In the genomic region with DNA sequence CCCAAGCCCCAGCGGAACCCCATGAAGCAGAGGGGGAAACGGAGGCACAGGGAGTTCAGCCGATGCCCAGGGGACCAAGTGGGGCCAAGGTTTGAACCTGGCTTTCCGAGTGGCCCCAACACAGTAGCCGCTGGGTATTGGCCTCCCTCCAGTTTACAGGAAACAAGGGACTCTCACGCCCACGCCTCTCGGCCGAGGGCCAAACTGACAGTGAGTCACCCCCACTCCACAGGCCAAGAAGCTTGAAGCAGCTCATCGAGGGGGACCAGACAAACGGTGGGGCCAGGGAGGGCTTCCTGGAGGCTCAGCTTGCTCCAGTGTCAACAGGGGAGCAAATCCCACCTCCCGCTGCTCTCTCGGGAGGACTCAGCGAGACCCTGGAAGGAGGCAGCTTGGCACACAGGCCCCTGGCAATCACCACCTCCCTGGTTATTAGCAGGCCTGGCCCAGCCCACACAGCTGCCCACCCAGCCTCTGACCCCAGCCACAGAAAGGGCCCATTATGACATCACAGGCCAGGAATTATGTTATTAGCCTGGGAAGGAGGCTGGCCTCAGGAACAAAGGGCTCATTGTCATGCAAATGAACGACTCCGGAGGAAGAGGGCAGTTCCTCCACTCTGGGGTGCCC, we compare ENCODE assay signal across 8 cellular contexts. TPM values are rescaled to one million over a fixed set of nuclear protein-coding genes. Genes with fewer than 3 reads are reported as not detected.
DNase-seq lines count a peak whose midpoint lies in the region; ATAC-seq, FAIRE-seq and TF ChIP-seq lines count a peak whose summit lies in the region.

No MANE protein-coding gene starts in this region.

- peak overlapping the region; percentile 85 for H2BK5ac ChIP-seq in mesendoderm (ENCODE audit: low read length)

- TF ChIP-seq CTCF in Peyer's patch (IDR thresholded peaks at IDR 0.05) (no peak), epithelial cell of proximal tubule (conservative IDR thresholded peaks at IDR 0.05; ENCODE audit: low read depth, low read length) (no peak)

- peaks cover 47% of the 10 kb centered on the region for H3K79me1 ChIP-seq in mesendoderm (ENCODE audit: low read length)

- no peaks in the 10 kb centered on the region for H3K36me3 ChIP-seq in Peyer's patch
- H3K36me3 ChIP-seq in mesendoderm (ENCODE audit: control insufficient read depth, insufficient read depth, low read length), result peaks cover 1% of the 10 kb centered on the region

- peak overlapping the region; percentile 58 for H3K9ac ChIP-seq in mesendoderm (ENCODE audit: low read length)

- WGBS in mesendoderm (ENCODE audit: extremely low coverage, insufficient coverage, low lambda C conversion rate), result no CpG with 5 or more reads among the region's 16 CpGs

- H3K27ac ChIP-seq in Peyer's patch (peak overlapping the region; percentile 30 to 57 (median 52)), mesendoderm (ENCODE audit: low read depth, low read length) (peak overlapping the region; percentile 69)

- DNase-seq in GM04504 (ENCODE audit: low read depth) (peak; percentile 89), Peyer's patch (peak in 2 of 3 donors; percentile 80 to 90), epithelial cell of proximal tubule (ENCODE audit: low read depth) (peak; percentile 65), mesendoderm (peak; percentile 98), urothelium cell line (ENCODE audit: low spot score) (peak; percentile 90), NCI-H2107 (lab: John Stamatoyannopoulos, UW) (no peak)
- no peak for DNase-seq in effector CD4-positive, alpha-beta T cell

- H3K23ac ChIP-seq in mesendoderm (ENCODE audit: low read length), result peak overlapping the region; percentile 83

- TF ChIP-seq POLR2A in Peyer's patch (IDR thresholded peaks at IDR 0.05), result no peak

- H3K4me2 ChIP-seq in mesendoderm (ENCODE audit: low read length), result no peak overlapping the region

- peaks cover 80% of the 10 kb centered on the region for H3K79me2 ChIP-seq in mesendoderm (ENCODE audit: control insufficient read depth, insufficient read depth, low read length)

- FAIRE-seq in urothelium cell line (lab: Jason Lieb, UNC), result peak; percentile 93

- peaks cover 0 to 75% (median 7%) of the 10 kb centered on the region in 4 donors for H3K4me1 ChIP-seq in Peyer's patch
- peaks cover 19% of the 10 kb centered on the region for H3K4me1 ChIP-seq in mesendoderm (ENCODE audit: control insufficient read depth, low read depth, low read length)

- H3K27me3 ChIP-seq in Peyer's patch, result no peaks in the 10 kb centered on the region
- no peaks in the 10 kb centered on the region for H3K27me3 ChIP-seq in mesendoderm (ENCODE audit: insufficient read depth, low read length, poor library complexity)

- ATAC-seq in GM19324 (IDR thresholded peaks at IDR 0.05; ENCODE audit: low FRiP score, unreplicated experiment), result no peak

- H3K4ac ChIP-seq in mesendoderm (ENCODE audit: low read depth, low read length), result peak overlapping the region; percentile 17

- H4K5ac ChIP-seq in mesendoderm (ENCODE audit: low read length), result no peak overlapping the region

- H4K8ac ChIP-seq in mesendoderm (ENCODE audit: low read depth, low read length), result no peak overlapping the region

- H3K4me3 ChIP-seq in Peyer's patch (no peak overlapping the region), epithelial cell of proximal tubule (ENCODE audit: low read depth, low read length) (peak overlapping the region; percentile 8), mesendoderm (ENCODE audit: low read length) (no peak overlapping the region)

- peak overlapping the region; percentile 43 for H3K18ac ChIP-seq in mesendoderm (ENCODE audit: low read length)

- peak overlapping the region; percentile 74 for H2AK5ac ChIP-seq in mesendoderm (ENCODE audit: low read length)

- H3K9me3 ChIP-seq in Peyer's patch, result no peaks in the 10 kb centered on the region

- peak overlapping the region; percentile 83 for H3K56ac ChIP-seq in mesendoderm (ENCODE audit: low read length)

- H2BK120ac ChIP-seq in mesendoderm (ENCODE audit: low read depth, low read length), result no peak overlapping the region

- H2BK15ac ChIP-seq in mesendoderm (replicated peaks; ENCODE audit: low read depth), result no peak overlapping the region

RNA-seq across cellular contexts. Expression of a gene that starts 54.6 kb away (rescaled TPM):
- 100 to 1,000 TPM; 105 to 330 (median 148) TPM for total RNA-seq in Peyer's patch
- 43.8 and 50.4 TPM in 2 replicates for total RNA-seq in epithelial cell of proximal tubule
- polyA plus RNA-seq in mesendoderm (2013, experiment 1 of 2), result 129 TPM
- 129 TPM for polyA plus RNA-seq in mesendoderm (2013, experiment 2 of 2)

Comparison
In these comparisons a context has a peak if more than half of its experiments do, and no peak if none do; other contexts are left out.
1. DNase-seq: peak in GM04504 (single experiment), Peyer's patch (2 of 3), epithelial cell of proximal tubule (single experiment), mesendoderm (single experiment) and urothelium cell line (single experiment); none in effector CD4-positive, alpha-beta T cell (single experiment) and NCI-H2107 (single experiment).